In the genomic region with DNA sequence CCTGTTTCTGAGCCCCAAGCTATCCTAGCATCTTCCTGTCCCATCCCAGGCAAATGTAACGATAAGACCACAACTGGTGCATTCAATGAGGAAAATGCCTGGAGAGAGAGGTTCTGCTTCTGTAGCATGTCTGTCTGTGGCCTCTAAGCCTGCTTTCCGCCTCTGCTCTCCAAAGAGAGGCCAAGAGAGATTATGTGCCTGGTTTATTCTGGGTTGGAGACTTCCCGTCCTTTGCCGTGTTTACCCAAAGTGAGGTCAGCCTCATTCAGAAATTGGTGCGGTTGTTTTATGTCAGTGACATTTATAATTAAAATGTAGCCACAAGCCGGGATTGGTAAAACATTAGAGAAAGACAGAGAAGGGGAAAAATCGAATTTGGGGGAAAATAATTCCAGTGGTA, we compare ENCODE assay signal across 25 cellular contexts.
"Had no signal": no experiment of that assay in that cellular context is flagged by ENCODE, and none has a peak within 500 bp of the region (broad histone marks: within the 10 kb centered on the region; RNA-seq: fewer than 3 reads in every experiment).

No MANE protein-coding gene starts in this region.

- H3K4me3 Mint-ChIP-seq: activated CD4-positive, alpha-beta T cell treated with anti-CD3 and anti-CD28 coated beads, Interleukin-2, amount 10 ng/mL, durations not matched to agents 7 days and 5 days; activated CD8-positive, alpha-beta T cell treated with anti-CD3 and anti-CD28 coated beads, Interleukin-2, amount 10 ng/mL, durations not matched to agents 7 days and 5 days; activated T-helper 1 cell treated with anti-CD3 and anti-CD28 coated beads, Interleukin-12 subunit alpha, Interleukin-12 subunit beta, Interleukin-2, Interleukin-4 antibody, amounts not matched to agents 30 ng/mL and 10 ng/mL and 1 ng/mL, durations not matched to agents 14 hours and 24 hours and 36 hours; effector memory CD8-positive, alpha-beta T cell; immature natural killer cell; naive B cell; neural progenitor cell; T-cell; T-helper 2 cell treated with Interferon-gamma antibody and Interleukin-4, amounts not matched to agents 5 μg/mL and 100 μg/mL, for 36 hours had no signal

- H3K4me1 Mint-ChIP-seq: immature natural killer cell had no signal

- H3K27me3 ChIP-seq: dorsolateral prefrontal cortex, neural progenitor cell, thyroid gland had no signal

- H3K36me3 Mint-ChIP-seq: activated naive CD4-positive, alpha-beta T cell treated with anti-CD3 and anti-CD28 coated beads, Interleukin-2, amount 50 U/mL, for 72 hours; immature natural killer cell; naive B cell; neural progenitor cell; T-cell had no signal

- H3K4me1 ChIP-seq: neural progenitor cell had no signal

- H3K9me3 Mint-ChIP-seq: activated CD4-positive, alpha-beta T cell treated with anti-CD3 and anti-CD28 coated beads, Interleukin-2, amount 10 ng/mL, durations not matched to agents 7 days and 5 days; activated naive CD4-positive, alpha-beta T cell treated with anti-CD3 and anti-CD28 coated beads, Interleukin-2, amount 50 U/mL, for 72 hours; activated T-helper 1 cell treated with anti-CD3 and anti-CD28 coated beads, Interleukin-12 subunit alpha, Interleukin-12 subunit beta, Interleukin-2, Interleukin-4 antibody, amounts not matched to agents 30 ng/mL and 10 ng/mL and 1 ng/mL, durations not matched to agents 14 hours and 24 hours and 36 hours; effector memory CD8-positive, alpha-beta T cell; immature natural killer cell; naive B cell; neural progenitor cell; T-cell; T-helper 2 cell treated with Interferon-gamma antibody and Interleukin-4, amounts not matched to agents 5 μg/mL and 100 μg/mL, for 36 hours had no signal

- ATAC-seq: activated CD8-positive, alpha-beta T cell treated with anti-CD3 and anti-CD28 coated beads, Interleukin-2, amount 10 ng/mL, durations not matched to agents 7 days and 5 days; activated naive CD4-positive, alpha-beta T cell treated with anti-CD3 and anti-CD28 coated beads, Interleukin-2, amount 50 U/mL, for 72 hours; effector memory CD8-positive, alpha-beta T cell; esophagus mucosa; left lobe of liver; stimulated activated naive CD8-positive, alpha-beta T cell treated with anti-CD3 and anti-CD28 coated beads, Interleukin-15, Interleukin-2, amounts not matched to agents 100 U/mL and 50 U/mL, for 24 hours; T-cell had no signal

- DNase-seq: activated CD4-positive, alpha-beta T cell treated with anti-CD3 and anti-CD28 coated beads, Interleukin-2, amount 10 ng/mL, durations not matched to agents 7 days and 5 days; activated CD4-positive, CD25-positive, alpha-beta regulatory T cell treated with anti-CD3 and anti-CD28 coated beads, Interleukin-2, amount 50 U/mL, for 72 hours; activated CD8-positive, alpha-beta T cell treated with anti-CD3 and anti-CD28 coated beads, Interleukin-2, amount 10 ng/mL, durations not matched to agents 7 days and 5 days; activated gamma-delta T cell treated with Interleukin-2 at 50 U/mL for 16 hours; central memory CD4-positive, alpha-beta T cell; dorsolateral prefrontal cortex; effector memory CD8-positive, alpha-beta T cell; glutamatergic neuron; immature natural killer cell; naive B cell; retina; spleen; stimulated activated CD4-positive, alpha-beta T cell treated with anti-CD3 and anti-CD28 coated beads, Interleukin-4, amount 100 ng/mL, for 24 hours; stimulated activated naive CD8-positive, alpha-beta T cell treated with anti-CD3 and anti-CD28 coated beads, Interleukin-15, Interleukin-2, amounts not matched to agents 100 U/mL and 50 U/mL, for 24 hours; substantia nigra; T-cell; thyroid gland; WERI-Rb-1 had no signal

- H3K27ac Mint-ChIP-seq: activated CD4-positive, alpha-beta T cell treated with anti-CD3 and anti-CD28 coated beads, Interleukin-2, amount 10 ng/mL, durations not matched to agents 7 days and 5 days; activated CD8-positive, alpha-beta T cell treated with anti-CD3 and anti-CD28 coated beads, Interleukin-2, amount 10 ng/mL, durations not matched to agents 7 days and 5 days; activated naive CD4-positive, alpha-beta T cell treated with anti-CD3 and anti-CD28 coated beads, Interleukin-2, amount 50 U/mL, for 72 hours; activated T-helper 1 cell treated with anti-CD3 and anti-CD28 coated beads, Interleukin-12 subunit alpha, Interleukin-12 subunit beta, Interleukin-2, Interleukin-4 antibody, amounts not matched to agents 30 ng/mL and 10 ng/mL and 1 ng/mL, durations not matched to agents 14 hours and 24 hours and 36 hours; effector memory CD8-positive, alpha-beta T cell; immature natural killer cell; neural progenitor cell; T-cell; T-helper 2 cell treated with Interferon-gamma antibody and Interleukin-4, amounts not matched to agents 5 μg/mL and 100 μg/mL, for 36 hours had no signal

- H3K4me3 ChIP-seq: dorsolateral prefrontal cortex, hepatocyte, neural progenitor cell, spleen, thyroid gland had no signal

- H3K27ac ChIP-seq: hepatocyte, neural progenitor cell, spleen, thyroid gland, WERI-Rb-1 had no signal

- H3K9me3 ChIP-seq: spleen, thyroid gland had no signal

- H3K36me3 ChIP-seq: neural progenitor cell, spleen, thyroid gland, WERI-Rb-1 had no signal
